Comparison of ENCODE assay signal across 10 cellular contexts in the genomic region with DNA sequence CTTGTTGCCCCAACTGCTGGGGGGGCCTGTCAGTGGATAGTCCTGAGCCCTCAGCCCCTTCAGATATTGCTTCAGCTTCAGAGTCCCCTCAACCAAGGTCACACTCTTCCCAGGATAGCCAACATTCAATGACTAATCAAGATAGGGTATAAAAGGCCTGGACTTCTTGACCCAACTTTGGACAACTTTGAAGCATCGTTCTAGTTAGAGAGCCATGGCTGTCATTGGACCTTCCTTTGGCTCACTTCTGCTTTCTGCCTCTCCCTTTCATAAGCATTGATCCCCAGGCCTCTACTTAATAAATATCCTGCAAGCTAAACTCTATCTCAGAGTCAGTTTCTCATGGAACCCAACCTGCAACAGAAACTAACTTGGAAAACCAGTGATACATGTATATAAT. TPM values are rescaled to one million over a fixed set of nuclear protein-coding genes. Genes with fewer than 3 reads are reported as not detected.
"Had no signal": no experiment of that assay in that cellular context is flagged by ENCODE, and none has a peak within 500 bp of the region (broad histone marks: within the 10 kb centered on the region; RNA-seq: fewer than 3 reads in every experiment).

No MANE protein-coding gene starts in this region.

- H3K4me1 Mint-ChIP-seq: IgD-negative memory B cell had no signal

- H3K4me3 ChIP-seq: GM23338 had no signal

- H2AFZ ChIP-seq: GM23338 had no signal

- H3K27ac ChIP-seq: HL-60 had no signal

- H3K4me2 ChIP-seq: GM23338 had no signal

- ATAC-seq: GM23338, HepG2 had no signal

- H3K36me3 Mint-ChIP-seq: IgD-negative memory B cell had no signal

- H3K4me3 Mint-ChIP-seq: GM23338, H9, IgD-negative memory B cell had no signal

- FAIRE-seq: H1, H54, HepG2 had no signal

- H3K9me3 Mint-ChIP-seq: GM23338 had no signal

- DNase-seq: H9, HCEC 1CT, KBM-7 had no signal

- H3K27ac Mint-ChIP-seq: GM23338, H9, IgD-negative memory B cell had no signal

RNA-seq across cellular contexts. Expression of gene DCLK3, which starts 31.3 kb away (rescaled TPM):
- total RNA-seq: HepG2, HT1080 had no signal
- polyA plus RNA-seq: HepG2, IgD-negative memory B cell had no signal
